ENCODE assay signal across 31 cellular contexts in the genomic region with DNA sequence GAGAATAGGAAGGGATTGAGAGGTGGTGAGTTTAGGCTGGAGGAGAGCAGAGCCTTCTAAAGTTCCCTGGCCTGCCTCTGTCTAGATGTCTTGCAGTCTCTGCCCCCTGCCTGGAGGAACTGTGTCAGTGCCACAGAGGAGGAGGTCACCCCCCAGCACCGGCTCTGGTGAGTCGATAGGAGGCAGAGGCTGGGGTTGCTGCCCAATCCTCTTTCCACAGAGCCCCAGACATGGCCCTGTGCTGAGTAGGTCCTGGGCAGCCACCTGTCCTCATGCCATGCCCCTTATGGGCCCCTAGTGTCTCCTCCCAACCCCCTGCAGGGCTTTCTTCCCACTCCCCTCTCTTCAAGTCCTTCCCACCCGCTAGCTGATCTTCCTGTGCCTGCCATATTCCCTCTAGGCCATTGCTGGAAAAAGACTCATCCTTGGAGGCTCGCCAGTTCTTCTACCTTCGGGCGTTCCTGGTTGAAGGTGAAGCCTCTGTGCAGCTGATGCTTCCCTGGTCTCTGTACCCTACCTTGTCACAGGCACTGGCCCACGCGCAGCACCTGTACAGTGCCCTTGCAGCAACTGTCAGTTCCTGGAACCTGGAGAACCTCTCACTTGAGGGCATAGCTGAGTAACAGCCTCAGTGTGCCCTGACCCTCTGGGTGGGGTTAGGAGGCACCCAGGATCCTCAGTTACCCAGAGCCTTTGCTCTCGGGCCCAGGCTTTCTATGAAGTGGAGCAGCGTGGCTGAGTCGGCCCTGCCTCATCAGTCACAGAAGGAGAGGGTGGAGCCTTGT. TPM values are rescaled to one million over a fixed set of nuclear protein-coding genes. Genes with fewer than 3 reads are reported as not detected.
"Had no signal": no experiment of that assay in that cellular context is flagged by ENCODE, and none has a peak within 500 bp of the region (broad histone marks: within the 10 kb centered on the region; RNA-seq: fewer than 3 reads in every experiment).

No MANE protein-coding gene starts in this region.

- H3K36me3 ChIP-seq: colonic mucosa, uterus had no signal

- DNase-seq: activated CD4-positive, alpha-beta T cell treated with anti-CD3 and anti-CD28 coated beads for 1 hour; activated CD4-positive, alpha-beta T cell treated with anti-CD3 and anti-CD28 coated beads, Interleukin-2, amount 50 U/mL, for 4 hours; activated effector memory CD4-positive, alpha-beta T cell treated with Interleukin-2 at 50 U/mL for 16 hours; activated naive CD4-positive, alpha-beta T cell treated with anti-CD3 and anti-CD28 coated beads, Interleukin-2, amount 10 ng/mL, durations not matched to agents 7 days and 5 days; activated T-cell treated with anti-CD3 and anti-CD28 coated beads, Interleukin-2, amount 50 U/mL, for 72 hours; caudate nucleus; colonic mucosa; dorsolateral prefrontal cortex; effector memory CD8-positive, alpha-beta T cell; foreskin melanocyte; immature natural killer cell; kidney glomerular epithelial cell; left lung; mammary epithelial cell; naive thymus-derived CD8-positive, alpha-beta T cell; psoas muscle; stimulated activated CD4-positive, alpha-beta T cell treated with anti-CD3 and anti-CD28 coated beads, Interleukin-12 subunit alpha, Interleukin-12 subunit beta, amount 100 ng/mL, for 4 hours; stimulated activated CD4-positive, alpha-beta T cell treated with anti-CD3 and anti-CD28 coated beads, Interleukin-4, amount 100 ng/mL, for 4 hours; stomach; trophoblast cell; uterus; WERI-Rb-1 had no signal

- H3K27me3 Mint-ChIP-seq: effector memory CD8-positive, alpha-beta T cell; naive thymus-derived CD8-positive, alpha-beta T cell had no signal

- H3K27me3 ChIP-seq: colonic mucosa, dorsolateral prefrontal cortex, left lung, neutrophil, pancreas, right atrium auricular region, stomach, suprapubic skin, uterus had no signal

- FAIRE-seq: endothelial cell of umbilical vein, pancreas had no signal

- H3K4me3 ChIP-seq: colonic mucosa, dorsolateral prefrontal cortex, left lung, pancreas, psoas muscle, right atrium auricular region, stomach, suprapubic skin, uterus had no signal

- H3K4me3 Mint-ChIP-seq: activated naive CD4-positive, alpha-beta T cell treated with anti-CD3 and anti-CD28 coated beads, Interleukin-2, amount 10 ng/mL, durations not matched to agents 7 days and 5 days; activated T-cell treated with anti-CD3 and anti-CD28 coated beads, Interleukin-2, amount 50 U/mL, for 72 hours; brain; effector memory CD8-positive, alpha-beta T cell; immature natural killer cell; mesothelial cell of epicardium; T-helper 2 cell treated with Interferon-gamma antibody and Interleukin-4, amounts not matched to agents 5 μg/mL and 100 μg/mL, for 36 hours had no signal

- H3K27ac ChIP-seq: colonic mucosa, dorsolateral prefrontal cortex, left lung, neutrophil, pancreas, psoas muscle, right atrium auricular region, stomach, suprapubic skin, uterus, WERI-Rb-1 had no signal

- ATAC-seq: activated T-cell treated with anti-CD3 and anti-CD28 coated beads, Interleukin-2, amount 50 U/mL, for 72 hours; effector memory CD8-positive, alpha-beta T cell; esophagus mucosa; left lung; naive thymus-derived CD8-positive, alpha-beta T cell; pancreas; psoas muscle had no signal

- H3K9me3 ChIP-seq: colonic mucosa, left lung, neutrophil, pancreas, psoas muscle, right atrium auricular region, stomach, suprapubic skin, uterus had no signal

- H3K9me3 Mint-ChIP-seq: activated naive CD4-positive, alpha-beta T cell treated with anti-CD3 and anti-CD28 coated beads, Interleukin-2, amount 10 ng/mL, durations not matched to agents 7 days and 5 days; activated T-cell treated with anti-CD3 and anti-CD28 coated beads, Interleukin-2, amount 50 U/mL, for 72 hours; brain; effector memory CD8-positive, alpha-beta T cell; immature natural killer cell; mesothelial cell of epicardium; naive thymus-derived CD8-positive, alpha-beta T cell; T-helper 2 cell treated with Interferon-gamma antibody and Interleukin-4, amounts not matched to agents 5 μg/mL and 100 μg/mL, for 36 hours had no signal

- H3K4me1 Mint-ChIP-seq: mesothelial cell of epicardium had no signal

- H3K27ac Mint-ChIP-seq: activated naive CD4-positive, alpha-beta T cell treated with anti-CD3 and anti-CD28 coated beads, Interleukin-2, amount 10 ng/mL, durations not matched to agents 7 days and 5 days; activated T-cell treated with anti-CD3 and anti-CD28 coated beads, Interleukin-2, amount 50 U/mL, for 72 hours; brain; mesothelial cell of epicardium; T-helper 2 cell treated with Interferon-gamma antibody and Interleukin-4, amounts not matched to agents 5 μg/mL and 100 μg/mL, for 36 hours had no signal

- H3K4me1 ChIP-seq: colonic mucosa, left lung, pancreas, psoas muscle, stomach, suprapubic skin had no signal

RNA-seq across cellular contexts. Expression of a gene that starts 13.2 kb away (rescaled TPM):
- total RNA-seq: activated T-cell treated with anti-CD3 and anti-CD28 coated beads, Interleukin-2, amount 50 U/mL, for 72 hours had no signal
- polyA plus RNA-seq: naive thymus-derived CD8-positive, alpha-beta T cell had no signal

RNA-seq across cellular contexts. Expression of a gene that starts 42.2 kb away (rescaled TPM):
- total RNA-seq: activated T-cell treated with anti-CD3 and anti-CD28 coated beads, Interleukin-2, amount 50 U/mL, for 72 hours; colonic mucosa; endothelial cell of umbilical vein; naive thymus-derived CD8-positive, alpha-beta T cell had no signal
- polyA plus RNA-seq: immature natural killer cell; naive thymus-derived CD8-positive, alpha-beta T cell had no signal

RNA-seq across cellular contexts. Expression of a gene that starts 42.9 kb away (rescaled TPM):
- polyA plus RNA-seq: naive thymus-derived CD8-positive, alpha-beta T cell had no signal
